Comparison of ENCODE assay signal across 7 cellular contexts in genomic region chr2:167955264-167955906, GRCh38.
"Had no signal": no experiment of that assay in that cellular context is flagged by ENCODE, and none has a peak within 500 bp of the region (broad histone marks: within the 10 kb centered on the region; RNA-seq: fewer than 3 reads in every experiment).

No MANE protein-coding gene starts in this region.

- H2AFZ ChIP-seq: GM23248 had no signal

- DNase-seq: GOT3, H7, HCEC 1CT, IMR-90, KBM-7 had no signal

- H3K4me3 ChIP-seq: GM23248 had no signal

- FAIRE-seq: HTR-8/SVneo had no signal

- H3K9ac ChIP-seq: GM23248 had no signal

- H3K27ac ChIP-seq: GM23248 had no signal
